16 cellular contexts compared by ENCODE assay signal in genomic region chrX:77527233-77528001, GRCh38.
A peak's percentile ranks its signal among the peaks of the same experiment; 100 is the strongest.
DNase-seq lines count a peak whose midpoint lies in the region; ATAC-seq and TF ChIP-seq lines count a peak whose summit lies in the region.
"Had no signal": no experiment of that assay in that cellular context is flagged by ENCODE, and none has a peak within 500 bp of the region (broad histone marks: within the 10 kb centered on the region; RNA-seq: fewer than 3 reads in every experiment).

No MANE protein-coding gene starts in this region.

- peak overlapping the region; percentile 74 for H3K27ac Mint-ChIP-seq in activated naive CD4-positive, alpha-beta T cell treated with anti-CD3 and anti-CD28 coated beads for 36 hours
- H3K27ac Mint-ChIP-seq in activated naive CD4-positive, alpha-beta T cell treated with anti-CD3 and anti-CD28 coated beads, Interleukin-2, amount 50 U/mL, for 72 hours, result peak overlapping the region in 1 of 2 donors; percentile 62
- H3K27ac Mint-ChIP-seq: activated T-cell treated with anti-CD3 and anti-CD28 coated beads, Interleukin-2, amount 50 U/mL, for 24 hours had no signal

- intact Hi-C loops in activated naive CD4-positive, alpha-beta T cell treated with anti-CD3 and anti-CD28 coated beads for 36 hours (cut with micrococcal nuclease), result no loop called here
- intact Hi-C loops in PC-3 (cut with micrococcal nuclease), result no loop called here

- H3K9me2 ChIP-seq in PC-3 (replicated peaks; ENCODE audit: low read length), result no peaks in the 10 kb centered on the region

- no peak for DNase-seq in activated naive CD4-positive, alpha-beta T cell treated with anti-CD3 and anti-CD28 coated beads for 36 hours
- no peak for DNase-seq in activated naive CD4-positive, alpha-beta T cell treated with anti-CD3 and anti-CD28 coated beads, Interleukin-2, amount 50 U/mL, for 72 hours (ENCODE audit: low spot score in 2 of 2)
- DNase-seq in coronary artery (ENCODE audit: low spot score) (no peak), left lobe of liver (ENCODE audit: low spot score) (no peak), substantia nigra (lab: John Stamatoyannopoulos, UW) (peak in 29 of 49 donors; percentile 0 to 39 (median 4)), PC-3 (no peak)
- no peak for DNase-seq in stimulated activated CD4-positive, alpha-beta T cell treated with anti-CD3 and anti-CD28 coated beads, Interleukin-2, amount 100 ng/mL, for 24 hours
- DNase-seq: activated CD4-positive, CD25-positive, alpha-beta regulatory T cell; activated T-cell treated with anti-CD3 and anti-CD28 coated beads, Interleukin-2, amount 50 U/mL, for 24 hours; DMS 273 treated with DMSO at 0.1 percent for 48 hours; effector memory CD4-positive, alpha-beta T cell; KG1; NCI-H187; SIG-M5 had no signal

- no peak overlapping the region for H3K27ac ChIP-seq in coronary artery
- no peak overlapping the region for H3K27ac ChIP-seq in substantia nigra (ENCODE audit: low read depth, low read length, poor library complexity, severe bottlenecking)
- no peak overlapping the region for H3K27ac ChIP-seq in PC-3 (ENCODE audit: low read length)

- TF ChIP-seq CTCF in coronary artery (IDR thresholded peaks at IDR 0.05) (no peak), PC-3 (conservative IDR thresholded peaks at IDR 0.05; ENCODE audit: low read depth, low read length) (no peak)

- ATAC-seq in activated naive CD4-positive, alpha-beta T cell treated with anti-CD3 and anti-CD28 coated beads, Interleukin-2, amount 50 U/mL, for 72 hours, result no peak
- peak; percentile 22 for ATAC-seq in left lobe of liver
- no peak for ATAC-seq in HG03460 (IDR thresholded peaks at IDR 0.05; ENCODE audit: unreplicated experiment)
- ATAC-seq in PC-3, result no peak

- H3K79me2 ChIP-seq in PC-3 (ENCODE audit: low read length), result no peaks in the 10 kb centered on the region

- peak overlapping the region; percentile 27 for H3K4me3 ChIP-seq in coronary artery
- H3K4me3 ChIP-seq in PC-3 (ENCODE audit: low read length), result no peak overlapping the region
- H3K4me3 ChIP-seq: lung had no signal

- H3K4me3 Mint-ChIP-seq in activated naive CD4-positive, alpha-beta T cell treated with anti-CD3 and anti-CD28 coated beads for 36 hours, result no peak overlapping the region
- H3K4me3 Mint-ChIP-seq: activated T-cell treated with anti-CD3 and anti-CD28 coated beads, Interleukin-2, amount 50 U/mL, for 24 hours had no signal

- peaks cover 10% of the 10 kb centered on the region for H3K9me3 Mint-ChIP-seq in activated naive CD4-positive, alpha-beta T cell treated with anti-CD3 and anti-CD28 coated beads for 36 hours
- H3K9me3 Mint-ChIP-seq in activated naive CD4-positive, alpha-beta T cell treated with anti-CD3 and anti-CD28 coated beads, Interleukin-2, amount 50 U/mL, for 72 hours, result peaks cover 0 to 5% of the 10 kb centered on the region in 2 donors

- BruUV-seq in PC-3 (replicated peaks; lab: Mats Ljungman, UMichigan), result no TSS peak

- no peak overlapping the region for H2AFZ ChIP-seq in PC-3 (ENCODE audit: low read length)

- no peaks in the 10 kb centered on the region for H3K4me1 ChIP-seq in PC-3 (ENCODE audit: insufficient read depth, low read length)

- peaks cover 4% of the 10 kb centered on the region; the same call in 1 of the 2 replicates for H3K36me3 ChIP-seq in PC-3 (ENCODE audit: low read depth, low read length)

- CTCF ChIA-PET in activated naive CD4-positive, alpha-beta T cell treated with anti-CD3 and anti-CD28 coated beads for 36 hours (lab: Charles Lee), result no interaction called here
- CTCF ChIA-PET in PC-3 (lab: Charles Lee), result no interaction called here

- H4K20me1 ChIP-seq in PC-3 (ENCODE audit: low read length), result no peaks in the 10 kb centered on the region

- POLR2A ChIA-PET in PC-3 (lab: Charles Lee; ENCODE audit: unreplicated experiment), result no interaction called here

- H3K9ac ChIP-seq in PC-3 (ENCODE audit: low read length), result no peak overlapping the region

- peaks cover 30% of the 10 kb centered on the region for H3K36me3 Mint-ChIP-seq in activated naive CD4-positive, alpha-beta T cell treated with anti-CD3 and anti-CD28 coated beads for 36 hours (ENCODE audit: low read depth)
- H3K36me3 Mint-ChIP-seq in activated naive CD4-positive, alpha-beta T cell treated with anti-CD3 and anti-CD28 coated beads, Interleukin-2, amount 50 U/mL, for 72 hours, result peaks cover 20 to 35% of the 10 kb centered on the region in 2 donors

- no peaks in the 10 kb centered on the region for H3K27me3 Mint-ChIP-seq in activated naive CD4-positive, alpha-beta T cell treated with anti-CD3 and anti-CD28 coated beads for 36 hours (ENCODE audit: low read depth)

- no peaks in the 10 kb centered on the region for H3K9me3 ChIP-seq in PC-3 (ENCODE audit: low read length)

- no peaks in the 10 kb centered on the region for H3K27me3 ChIP-seq in PC-3 (ENCODE audit: low read length)

- no peak overlapping the region for H3K4me2 ChIP-seq in PC-3 (ENCODE audit: low read length)

- H3F3A ChIP-seq in PC-3 (ENCODE audit: low read length, unreplicated experiment), result no peaks in the 10 kb centered on the region

- H3K4me1 Mint-ChIP-seq in activated naive CD4-positive, alpha-beta T cell treated with anti-CD3 and anti-CD28 coated beads for 36 hours (ENCODE audit: low read depth), result peaks cover 17% of the 10 kb centered on the region

Comparison
In these comparisons a context has a peak if more than half of its experiments do, and no peak if none do; other contexts are left out.
1. DNase-seq: peak in substantia nigra (29 of 49); none in activated naive CD4-positive, alpha-beta T cell treated with anti-CD3 and anti-CD28 coated beads for 36 hours (single experiment), activated naive CD4-positive, alpha-beta T cell treated with anti-CD3 and anti-CD28 coated beads, Interleukin-2, amount 50 U/mL, for 72 hours (0 of 2), coronary artery (single experiment), left lobe of liver (single experiment), stimulated activated CD4-positive, alpha-beta T cell treated with anti-CD3 and anti-CD28 coated beads, Interleukin-2, amount 100 ng/mL, for 24 hours (0 of 2) and PC-3 (single experiment).